ENCODE assay signal across 31 cellular contexts in the genomic region with DNA sequence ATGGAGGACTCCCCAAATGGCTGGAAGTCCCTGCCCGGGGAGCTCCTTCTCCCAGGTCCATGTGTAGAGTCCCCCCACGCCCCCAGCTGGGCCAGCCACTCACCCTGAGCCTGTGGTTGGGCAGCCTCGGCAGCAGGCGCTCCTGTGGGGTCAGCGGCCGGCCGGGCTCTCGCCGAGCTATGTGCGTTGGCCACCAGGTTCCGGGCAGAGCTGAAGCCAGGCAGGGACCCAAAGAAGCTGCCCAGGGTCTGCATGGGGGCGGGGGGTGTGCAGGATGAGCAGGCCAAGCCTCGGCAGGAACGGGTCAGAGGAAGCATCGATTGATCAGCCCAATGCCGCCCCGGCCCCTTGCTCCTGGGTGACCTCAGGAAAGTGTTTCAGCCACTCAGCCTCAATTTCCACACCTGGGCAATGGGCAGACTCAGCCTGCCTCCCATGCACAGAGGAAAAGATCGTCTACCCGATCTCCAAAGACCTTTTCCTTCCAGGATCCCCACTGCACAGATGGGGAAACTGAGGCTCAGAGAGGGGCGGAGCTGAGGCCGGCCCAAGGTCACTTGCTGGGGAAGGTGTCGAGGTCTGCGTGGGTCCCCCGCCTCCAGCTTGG. TPM values are rescaled to one million over a fixed set of nuclear protein-coding genes. Genes with fewer than 3 reads are reported as not detected.
A peak's percentile ranks its signal among the peaks of the same experiment; 100 is the strongest.
DNase-seq lines count a peak whose midpoint lies in the region; ATAC-seq and TF ChIP-seq lines count a peak whose summit lies in the region.
"Had no signal": no experiment of that assay in that cellular context is flagged by ENCODE, and none has a peak within 500 bp of the region (broad histone marks: within the 10 kb centered on the region; RNA-seq: fewer than 3 reads in every experiment).

No MANE protein-coding gene starts in this region.

- no peaks in the 10 kb centered on the region for H3K9me2 ChIP-seq in GM23338 (ENCODE audit: insufficient read depth)

- no peaks in the 10 kb centered on the region for H3K79me2 ChIP-seq in GM23338 (replicated peaks; ENCODE audit: insufficient read depth)

- DNase-seq in caudate nucleus (lab: John Stamatoyannopoulos, UW) (peak in 1 of 61 donors; percentile 3), right cardiac atrium (no peak), GM23338 (ENCODE audit: low spot score) (no peak)
- no peak for DNase-seq in stimulated activated CD4-positive, alpha-beta T cell treated with anti-CD3 and anti-CD28 coated beads, Interleukin-4, amount 100 ng/mL, for 24 hours
- DNase-seq: activated CD4-positive, CD25-positive, alpha-beta regulatory T cell treated with anti-CD3 and anti-CD28 coated beads, Interleukin-2, amount 50 U/mL, for 72 hours; activated gamma-delta T cell treated with Interleukin-2 at 50 U/mL for 16 hours; AML-193; DMS 273 treated with DMSO at 0.1 percent for 48 hours; GOT3; IMR-90; naive thymus-derived CD4-positive, alpha-beta T cell; NCI-H1092 treated with DMSO at 0.1 percent for 48 hours; NCI-H1930; NCI-H2227 treated with DMSO at 0.1 percent for 48 hours; NCI-H774; occipital lobe; retina; SIG-M5; stimulated activated CD4-positive, alpha-beta T cell treated with anti-CD3 and anti-CD28 coated beads, Interleukin-12 subunit alpha, Interleukin-12 subunit beta, amount 100 ng/mL, for 4 hours; T-cell had no signal

- H3K4me3 ChIP-seq in BLaER1 (no peak overlapping the region), right cardiac atrium (ENCODE audit: low read length) (peak overlapping the region; percentile 33), rectal smooth muscle tissue (ENCODE audit: low read length) (peak overlapping the region; percentile 75), GM23338 (no peak overlapping the region)
- H3K4me3 ChIP-seq: upper lobe of left lung had no signal

- no peak overlapping the region for H3K4me3 Mint-ChIP-seq in GM23338
- H3K4me3 Mint-ChIP-seq: brain; CD8-positive, alpha-beta T cell; memory B cell; naive thymus-derived CD4-positive, alpha-beta T cell; stimulated activated naive CD8-positive, alpha-beta T cell treated with anti-CD3 and anti-CD28 coated beads, Interleukin-15, Interleukin-2, amounts not matched to agents 100 ng/mL and 50 ng/mL, for 24 hours; T-cell had no signal

- no peaks in the 10 kb centered on the region for H4K20me1 ChIP-seq in BLaER1
- H4K20me1 ChIP-seq in GM23338 (replicated peaks; ENCODE audit: insufficient read depth): no peaks in the 10 kb centered on the region; the same call in 1 of the 2 replicates

- H3K9ac ChIP-seq in BLaER1: 0 out of 2 replicates have a peak overlapping the region, but pooled peaks have one; percentile 19
- peak overlapping the region; percentile 92 for H3K9ac ChIP-seq in rectal smooth muscle tissue (ENCODE audit: low read length)

- H3K4me1 ChIP-seq in BLaER1 (peaks cover 42% of the 10 kb centered on the region), right cardiac atrium (ENCODE audit: control insufficient read depth, insufficient read depth, low read length) (no peaks in the 10 kb centered on the region), rectal smooth muscle tissue (ENCODE audit: control insufficient read depth, insufficient read depth, low read length) (peaks cover 17% of the 10 kb centered on the region), GM23338 (ENCODE audit: insufficient read depth) (no peaks in the 10 kb centered on the region)
- H3K4me1 ChIP-seq: upper lobe of left lung had no signal

- H3K4me1 Mint-ChIP-seq in GM23338: peaks cover 4% of the 10 kb centered on the region
- H3K4me1 Mint-ChIP-seq: memory B cell, T-cell had no signal

- H3K27ac Mint-ChIP-seq in GM23338: no peak overlapping the region
- H3K27ac Mint-ChIP-seq: brain; CD8-positive, alpha-beta T cell; memory B cell; naive thymus-derived CD4-positive, alpha-beta T cell; stimulated activated naive CD8-positive, alpha-beta T cell treated with anti-CD3 and anti-CD28 coated beads, Interleukin-15, Interleukin-2, amounts not matched to agents 100 ng/mL and 50 ng/mL, for 24 hours; T-cell had no signal

- H3K4me2 ChIP-seq in BLaER1 (peak overlapping the region; percentile 50), GM23338 (no peak overlapping the region)

- H3K36me3 Mint-ChIP-seq in GM23338 (ENCODE audit: low read depth): peaks cover 2% of the 10 kb centered on the region; the same call in 1 of the 3 replicates
- H3K36me3 Mint-ChIP-seq: brain; CD8-positive, alpha-beta T cell; memory B cell; naive thymus-derived CD4-positive, alpha-beta T cell; T-cell had no signal

- peak in 1 of 2 donors; percentile 2 for ATAC-seq in right cardiac atrium
- no peak for ATAC-seq in GM18511 (IDR thresholded peaks at IDR 0.05; ENCODE audit: unreplicated experiment)
- ATAC-seq in SK-N-SH treated with all-trans-retinoic acid at 6 μM for 48 hours: no peak
- no peak for ATAC-seq in GM23338
- ATAC-seq: CD8-positive, alpha-beta T cell; naive thymus-derived CD4-positive, alpha-beta T cell; T-cell had no signal

- H3K27me3 ChIP-seq in BLaER1 (no peaks in the 10 kb centered on the region), right cardiac atrium (ENCODE audit: control insufficient read depth, insufficient read depth) (no peaks in the 10 kb centered on the region), rectal smooth muscle tissue (ENCODE audit: control insufficient read depth, insufficient read depth, low read length) (no peaks in the 10 kb centered on the region), GM23338 (ENCODE audit: insufficient read depth) (peaks cover 31% of the 10 kb centered on the region; the same call in 1 of the 2 replicates)
- H3K27me3 ChIP-seq: upper lobe of left lung had no signal

- 78% methylated on average over 24 of the region's 24 CpGs for WGBS in right cardiac atrium

- TF ChIP-seq CTCF in GM23338 (conservative IDR thresholded peaks at IDR 0.05; ENCODE audit: low read depth in 2 of 2): no peak

- peaks cover 45% of the 10 kb centered on the region for H3K27me3 Mint-ChIP-seq in GM23338 (ENCODE audit: insufficient read depth, low read depth, poor library complexity)
- H3K27me3 Mint-ChIP-seq: brain had no signal

- no peaks in the 10 kb centered on the region for H3K36me3 ChIP-seq in BLaER1
- H3K36me3 ChIP-seq in rectal smooth muscle tissue (ENCODE audit: control insufficient read depth, insufficient read depth, low read length): peaks cover 5% of the 10 kb centered on the region
- H3K36me3 ChIP-seq in GM23338 (ENCODE audit: insufficient read depth): no peaks in the 10 kb centered on the region
- H3K36me3 ChIP-seq: upper lobe of left lung had no signal

- H3F3A ChIP-seq in GM23338 (replicated peaks; ENCODE audit: low read depth): no peaks in the 10 kb centered on the region

- intact Hi-C loops in right cardiac atrium (cut with DNase I): no loop called here

- no peaks in the 10 kb centered on the region for H3K9me3 ChIP-seq in BLaER1
- no peaks in the 10 kb centered on the region for H3K9me3 ChIP-seq in right cardiac atrium (ENCODE audit: control insufficient read depth, low read length)
- H3K9me3 ChIP-seq: upper lobe of left lung had no signal

- H2AFZ ChIP-seq in GM23338: no peak overlapping the region

- H3K9me3 Mint-ChIP-seq in GM23338: peaks cover 3% of the 10 kb centered on the region; the same call in 2 of the 3 replicates
- H3K9me3 Mint-ChIP-seq: brain; CD8-positive, alpha-beta T cell; memory B cell; naive thymus-derived CD4-positive, alpha-beta T cell; stimulated activated naive CD8-positive, alpha-beta T cell treated with anti-CD3 and anti-CD28 coated beads, Interleukin-15, Interleukin-2, amounts not matched to agents 100 ng/mL and 50 ng/mL, for 24 hours; T-cell had no signal

- 0 out of 2 replicates have a peak overlapping the region, but pooled peaks have one; percentile 41 for H3K27ac ChIP-seq in BLaER1
- peak overlapping the region; percentile 64 for H3K27ac ChIP-seq in caudate nucleus (ENCODE audit: low read depth, low read length)
- peak overlapping the region; percentile 66 for H3K27ac ChIP-seq in right cardiac atrium (ENCODE audit: low read length)
- peak overlapping the region; percentile 99 for H3K27ac ChIP-seq in rectal smooth muscle tissue (ENCODE audit: low read depth, low read length)
- no peak overlapping the region for H3K27ac ChIP-seq in GM23338 (ENCODE audit: low read depth)
- H3K27ac ChIP-seq: upper lobe of left lung had no signal

TF ChIP-seq in SK-N-SH treated with all-trans-retinoic acid at 6 μM for 48 hours, 23 proteins besides CTCF, POLR2A, EP300 and RAD21 (continues in another document):
- TF ChIP-seq PPARA (CRISPR knock-in tag; IDR thresholded peaks at IDR 0.05; ENCODE audit: borderline replicate concordance): no peak

TF ChIP-seq in GM23338, 12 proteins besides CTCF, POLR2A, EP300 and RAD21 (continues in another document):
- no peak for TF ChIP-seq NANOG (IDR thresholded peaks at IDR 0.05; ENCODE audit: borderline replicate concordance)
- no peak for TF ChIP-seq ZNF331 (CRISPR knock-in tag; IDR thresholded peaks at IDR 0.05; ENCODE audit: low read depth)
- no peak for TF ChIP-seq ZNF114 (CRISPR knock-in tag; IDR thresholded peaks at IDR 0.05)

RNA-seq across cellular contexts. Expression of a gene that starts 0.7 kb away (rescaled TPM):
- 100 to 1,000 TPM; 102 to 201 (median 112) TPM for total RNA-seq in right cardiac atrium
- 171 TPM for polyA plus RNA-seq in right cardiac atrium
- 0.59 and 0.70 TPM in 2 replicates for total RNA-seq in GM23338 (2014; rRNA removed; shearing (Covaris generic))
- 0.19 and 0.21 TPM in 2 replicates for polyA plus RNA-seq in GM23338 (2016; fragmentation: Nextera tagmentation; extraction: Ambion mirVana)

RNA-seq across cellular contexts. Expression of a gene that starts 17.5 kb away (rescaled TPM):
- total RNA-seq in right cardiac atrium: 10 to 100 TPM; 25.5 to 60.3 (median 28.2) TPM
- polyA plus RNA-seq in right cardiac atrium (33.9 TPM), GM23338 (2016; fragmentation: Nextera tagmentation; extraction: Ambion mirVana) (1.5 and 1.9 TPM in 2 replicates)
- 0.47 and 3.5 TPM in 2 replicates for total RNA-seq in GM23338 (2014; rRNA removed; shearing (Covaris generic))
- total RNA-seq: fibroblast of lung, IMR-90, kidney epithelial cell had no signal
- polyA plus RNA-seq: fibroblast of lung, IMR-90 had no signal

RNA-seq across cellular contexts. Expression of a gene that starts 22.3 kb away (rescaled TPM):
- 1 to 10 TPM in 1 of 4 donors, under 1 TPM in 3; 0.20 to 1.1 (median 0.31) TPM for total RNA-seq in right cardiac atrium
- polyA plus RNA-seq in right cardiac atrium (0.41 TPM), GM23338 (2016; fragmentation: Nextera tagmentation; extraction: Ambion mirVana) (0.21 and 0.43 TPM in 2 replicates)
- total RNA-seq in GM23338 (2014; rRNA removed; shearing (Covaris generic)): 0.45 and 0.54 TPM in 2 replicates
- total RNA-seq: CD8-positive, alpha-beta T cell; fibroblast of lung; IMR-90; occipital lobe had no signal
- polyA plus RNA-seq: IMR-90 had no signal

RNA-seq across cellular contexts. Expression of a gene that starts 41.9 kb away (rescaled TPM):
- total RNA-seq in right cardiac atrium: 10 to 100 TPM in 1 of 4 donors, 1 to 10 TPM in 3; 4.2 to 10.4 (median 7.9) TPM
- polyA plus RNA-seq in right cardiac atrium (11.5 TPM), GM23338 (2016; fragmentation: Nextera tagmentation; extraction: Ambion mirVana) (5.3 and 6.9 TPM in 2 replicates)
- 39.8 and 42.7 TPM in 2 replicates for total RNA-seq in GM23338 (2014; rRNA removed; shearing (Covaris generic))
- polyA plus RNA-seq: naive thymus-derived CD4-positive, alpha-beta T cell had no signal

RNA-seq across cellular contexts. Expression of a gene that starts 45.5 kb away (rescaled TPM):
- total RNA-seq in right cardiac atrium: 10 to 100 TPM; 20.6 to 30.5 (median 28.6) TPM
- polyA plus RNA-seq in right cardiac atrium (31.4 TPM), GM23338 (2016; fragmentation: Nextera tagmentation; extraction: Ambion mirVana) (64.8 and 72.4 TPM in 2 replicates)
- 94.6 and 113 TPM in 2 replicates for total RNA-seq in GM23338 (2014; rRNA removed; shearing (Covaris generic))

Comparison
In these comparisons a context has a peak if more than half of its experiments do, and no peak if none do; other contexts are left out.
1. H3K4me3 ChIP-seq: peak in right cardiac atrium (single experiment) and rectal smooth muscle tissue (single experiment); none in BLaER1 (single experiment) and GM23338 (single experiment).
2. RNA of a gene that starts 0.7 kb away (total RNA-seq): 102 to 201 TPM in right cardiac atrium; 0.59 to 0.70 TPM in GM23338; every median in the first group is over 10 times any median in the second.